In genomic region chr16:20866161-20866772, GRCh38 we compare ENCODE assay signal across 8 cellular contexts. TPM values are rescaled to one million over a fixed set of nuclear protein-coding genes. Genes with fewer than 3 reads are reported as not detected.
A peak's percentile ranks its signal among the peaks of the same experiment; 100 is the strongest.
DNase-seq lines count a peak whose midpoint lies in the region; ATAC-seq lines count a peak whose summit lies in the region.

No MANE protein-coding gene starts in this region.

- ATAC-seq in GM18502 (IDR thresholded peaks at IDR 0.05; ENCODE audit: poor library complexity, unreplicated experiment) = no peak

- peak overlapping the region; percentile 8 for H3K27ac ChIP-seq in cingulate gyrus (ENCODE audit: low read depth, low read length)

- DNase-seq in activated CD4-positive, alpha-beta T cell treated with anti-CD3 and anti-CD28 coated beads for 48 hours = peak; percentile 18
- DNase-seq in activated CD4-positive, alpha-beta T cell treated with anti-CD3 and anti-CD28 coated beads, Interleukin-2, amount 50 U/mL, for 4 hours = no peak
- DNase-seq in NCI-H510A (lab: John Stamatoyannopoulos, UW) (peak; percentile 74), lung microvascular endothelial cell (ENCODE audit: low read depth in 2 of 2) (peak; percentile 75 to 89), NCI-H2227 (lab: John Stamatoyannopoulos, UW; ENCODE audit: unreplicated experiment) (no peak), NCI-H69 (lab: John Stamatoyannopoulos, UW) (no peak)

RNA-seq across cellular contexts. Expression of gene DCUN1D3, which starts 33.9 kb away (rescaled TPM):
- 17.2 and 20.8 TPM in 2 replicates for total RNA-seq in lung microvascular endothelial cell

RNA-seq across cellular contexts. Expression of gene LYRM1, which starts 34.3 kb away (rescaled TPM):
- 39.2 and 47.2 TPM in 2 replicates for total RNA-seq in lung microvascular endothelial cell

RNA-seq across cellular contexts. Expression of gene REXO5, which starts 59.9 kb away (rescaled TPM):
- total RNA-seq in lung microvascular endothelial cell = 2.2 and 2.4 TPM in 2 replicates

RNA-seq across cellular contexts. Expression of gene ERI2, which starts 60.0 kb away (rescaled TPM):
- total RNA-seq in lung microvascular endothelial cell = 11.6 and 13.7 TPM in 2 replicates

Comparison
In these comparisons a context has a peak if more than half of its experiments do, and no peak if none do; other contexts are left out.
1. DNase-seq: peak in activated CD4-positive, alpha-beta T cell treated with anti-CD3 and anti-CD28 coated beads for 48 hours (single experiment), NCI-H510A (single experiment) and lung microvascular endothelial cell (2 of 2); none in activated CD4-positive, alpha-beta T cell treated with anti-CD3 and anti-CD28 coated beads, Interleukin-2, amount 50 U/mL, for 4 hours (0 of 2), NCI-H2227 (single experiment) and NCI-H69 (single experiment).